ENCODE assay signal across 8 cellular contexts in the genomic region with DNA sequence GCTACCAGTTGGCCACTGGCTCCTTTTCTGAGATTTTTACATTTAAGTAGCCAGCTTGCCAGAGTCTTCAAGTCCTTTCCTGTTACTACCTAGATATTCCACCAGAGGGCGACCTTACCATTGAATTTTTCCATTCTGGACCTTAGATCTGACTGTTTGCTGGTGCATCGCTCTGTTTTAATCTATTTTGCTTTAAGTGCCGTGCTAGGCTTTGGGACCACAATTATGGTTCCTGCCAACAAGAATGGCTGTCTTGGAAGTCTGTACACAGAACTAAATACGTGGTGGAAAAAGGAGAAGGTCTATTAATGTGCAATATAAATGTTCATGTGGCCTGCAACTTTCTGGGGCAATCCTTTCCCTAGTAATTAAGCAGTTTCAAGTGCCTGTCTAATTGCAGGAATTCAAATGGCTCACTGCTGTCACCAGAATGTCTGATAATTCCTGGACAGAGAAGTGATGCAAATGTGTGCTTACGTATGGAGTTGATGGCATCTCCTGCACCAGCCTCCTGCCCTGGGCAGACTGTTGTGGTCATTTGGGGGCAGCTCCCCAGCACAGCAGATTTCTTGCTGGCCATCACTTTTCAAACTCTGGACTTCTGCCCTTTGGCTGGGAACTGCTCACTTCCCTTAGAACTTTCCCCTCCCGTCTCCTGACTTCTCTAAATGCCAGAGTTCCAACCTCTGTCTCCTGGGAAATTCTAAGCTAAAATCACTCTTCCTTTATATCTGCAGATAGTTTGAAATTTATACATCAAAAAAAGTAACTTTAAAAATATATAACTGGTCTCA. TPM values are rescaled to one million over a fixed set of nuclear protein-coding genes. Genes with fewer than 3 reads are reported as not detected.
DNase-seq lines count a peak whose midpoint lies in the region; FAIRE-seq and TF ChIP-seq lines count a peak whose summit lies in the region.

No MANE protein-coding gene starts in this region.

- H3K4me3 ChIP-seq in bronchial epithelial cell (ENCODE audit: low read depth, low read length) = no peak overlapping the region

- peak; percentile 82 for TF ChIP-seq CTCF in 22Rv1 (IDR thresholded peaks at IDR 0.05)
- TF ChIP-seq CTCF in bronchial epithelial cell (IDR thresholded peaks at IDR 0.05; ENCODE audit: insufficient read depth, low read length, severe bottlenecking) = peak; percentile 70

- H3K36me3 ChIP-seq in bronchial epithelial cell (ENCODE audit: control insufficient read depth, insufficient read depth, low read length) = no peaks in the 10 kb centered on the region

- DNase-seq in GM03348 (ENCODE audit: low spot score) = peak; percentile 83
- DNase-seq in NCI-H1417 (lab: John Stamatoyannopoulos, UW) = peak; percentile 63 to 90 (median 75)
- DNase-seq in SK-N-DZ (ENCODE audit: low spot score) = peak; percentile 80
- peak; percentile 78 for DNase-seq in bronchial epithelial cell (ENCODE audit: low read depth)
- peak; percentile 68 for DNase-seq in stimulated activated CD4-positive, alpha-beta T cell treated with anti-CD3 and anti-CD28 coated beads, Interleukin-4, amount 100 ng/mL, for 24 hours
- no peak for DNase-seq in GM19238 (ENCODE audit: insufficient read length, low spot score)

- peaks cover 5% of the 10 kb centered on the region for H3K27me3 ChIP-seq in bronchial epithelial cell (ENCODE audit: control insufficient read depth, insufficient read depth, low read length)

- H3K27ac ChIP-seq in 22Rv1 = no peak overlapping the region

- FAIRE-seq in bronchial epithelial cell (lab: Jason Lieb, UNC) (peak; percentile 62), islet of Langerhans (lab: Jason Lieb, UNC) (peak; percentile 97)

RNA-seq across cellular contexts. Expression of a gene that starts 5.6 kb away (rescaled TPM):
- polyA plus RNA-seq in SK-N-DZ (2014; cell fraction: cytosol; rRNA removed) = 0.02 TPM in 1 of 2 replicates, not detected in the other
- polyA plus RNA-seq in SK-N-DZ (2014; cell fraction: nucleus; rRNA removed) = 0.08 TPM in 1 of 2 replicates, not detected in the other
- total RNA-seq in bronchial epithelial cell = not detected in 2 replicates

RNA-seq across cellular contexts. Expression of a gene that starts 46.6 kb away (rescaled TPM):
- 136 and 160 TPM in 2 replicates for polyA plus RNA-seq in SK-N-DZ (2014; cell fraction: cytosol; rRNA removed)
- 287 and 301 TPM in 2 replicates for polyA plus RNA-seq in SK-N-DZ (2014; cell fraction: nucleus; rRNA removed)
- total RNA-seq in bronchial epithelial cell = 57.1 and 71.7 TPM in 2 replicates

RNA-seq across cellular contexts. Expression of a gene that starts 58.4 kb away (rescaled TPM):
- not detected in 2 replicates for polyA plus RNA-seq in SK-N-DZ (2014; cell fraction: cytosol; rRNA removed)
- polyA plus RNA-seq in SK-N-DZ (2014; cell fraction: nucleus; rRNA removed) = 0.06 TPM in 1 of 2 replicates, not detected in the other
- total RNA-seq in bronchial epithelial cell = 0.26 and 1.1 TPM in 2 replicates
